15 cellular contexts compared by ENCODE assay signal in the genomic region with DNA sequence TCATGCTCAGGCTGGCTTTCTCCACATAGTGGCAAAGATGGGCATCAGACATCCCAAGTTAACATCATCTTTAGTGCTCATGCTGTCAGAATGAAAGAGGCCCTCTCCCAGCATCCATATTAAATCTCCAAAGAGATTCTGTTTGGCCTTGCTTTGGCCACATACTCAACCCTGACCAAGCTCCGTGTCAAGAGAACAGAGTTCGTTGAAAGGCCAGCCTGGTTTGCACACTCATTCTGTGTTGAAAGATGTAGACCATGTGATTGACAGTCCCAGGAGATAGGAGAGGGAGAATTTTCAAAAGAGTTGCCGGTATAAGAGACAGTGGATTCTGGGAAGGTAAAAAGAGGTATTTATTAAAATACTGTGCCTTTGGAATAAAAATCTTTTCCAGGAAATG. TPM values are rescaled to one million over a fixed set of nuclear protein-coding genes. Genes with fewer than 3 reads are reported as not detected.
A peak's percentile ranks its signal among the peaks of the same experiment; 100 is the strongest.
DNase-seq lines count a peak whose midpoint lies in the region; ATAC-seq, FAIRE-seq and TF ChIP-seq lines count a peak whose summit lies in the region.
"Had no signal": no experiment of that assay in that cellular context is flagged by ENCODE, and none has a peak within 500 bp of the region (broad histone marks: within the 10 kb centered on the region; RNA-seq: fewer than 3 reads in every experiment).

No MANE protein-coding gene starts in this region.

- H2AFZ ChIP-seq in PC-3 (ENCODE audit: low read length): no peak overlapping the region
- no peak overlapping the region for H2AFZ ChIP-seq in endothelial cell of umbilical vein (ENCODE audit: low read depth, low read length)

- H3K4me2 ChIP-seq in PC-3 (ENCODE audit: low read length) (peak overlapping the region; percentile 70), endothelial cell of umbilical vein (ENCODE audit: insufficient read depth, low read length) (no peak overlapping the region)

- no peak for ATAC-seq in PC-3
- ATAC-seq in GM21717 (IDR thresholded peaks at IDR 0.05; ENCODE audit: unreplicated experiment): no peak
- no peak for ATAC-seq in CD4-positive, alpha-beta T cell (ENCODE audit: poor library complexity)
- ATAC-seq: Right ventricle myocardium inferior had no signal

- H3K9me2 ChIP-seq in PC-3 (replicated peaks; ENCODE audit: low read length): no peaks in the 10 kb centered on the region

- no peak for FAIRE-seq in endothelial cell of umbilical vein (lab: Jason Lieb, UNC)
- FAIRE-seq: pancreas had no signal

- H3K27me3 ChIP-seq in PC-3 (ENCODE audit: low read length): no peaks in the 10 kb centered on the region
- H3K27me3 ChIP-seq in endothelial cell of umbilical vein (ENCODE audit: control insufficient read depth in 2 of 2, insufficient read depth in 2 of 2, low read length in 2 of 2): no peaks in the 10 kb centered on the region
- H3K27me3 ChIP-seq in MG63: no peaks in the 10 kb centered on the region
- H3K27me3 ChIP-seq in CD4-positive, alpha-beta T cell (ENCODE audit: control insufficient read depth, insufficient read depth, low read length): no peaks in the 10 kb centered on the region
- no peaks in the 10 kb centered on the region for H3K27me3 ChIP-seq in WERI-Rb-1 (ENCODE audit: insufficient read depth, low read depth, severe bottlenecking)
- H3K27me3 ChIP-seq: pancreas had no signal

- no peak overlapping the region for H3K4me3 Mint-ChIP-seq in CD4-positive, alpha-beta T cell
- H3K4me3 Mint-ChIP-seq: dendritic cell treated with granulocyte-macrophage colony-stimulating factor and Interleukin-4, amounts not matched to agents 40 ng/mL and 50 ng/mL, for 4 days had no signal

- peak overlapping the region; percentile 55 for H3K9ac ChIP-seq in PC-3 (ENCODE audit: low read length)
- H3K9ac ChIP-seq in endothelial cell of umbilical vein (replicated peaks; ENCODE audit: extremely low read depth, insufficient read depth, low read length): no peak overlapping the region

- H3K9me1 ChIP-seq in endothelial cell of umbilical vein (replicated peaks; ENCODE audit: control insufficient read depth, extremely low read depth, insufficient read depth, low read length): no peaks in the 10 kb centered on the region

- no peaks in the 10 kb centered on the region for H3K9me3 Mint-ChIP-seq in CD4-positive, alpha-beta T cell
- H3K9me3 Mint-ChIP-seq: dendritic cell treated with granulocyte-macrophage colony-stimulating factor and Interleukin-4, amounts not matched to agents 40 ng/mL and 50 ng/mL, for 4 days had no signal

- H4K20me1 ChIP-seq in PC-3 (ENCODE audit: low read length) (no peaks in the 10 kb centered on the region), endothelial cell of umbilical vein (replicated peaks; ENCODE audit: control insufficient read depth, extremely low read depth, insufficient read depth, low read length) (no peaks in the 10 kb centered on the region)

- intact Hi-C loops in PC-3 (cut with micrococcal nuclease): loop anchor here (1.0 kb wide), 4 partner anchors 17 to 86 kb away; no protein-coding TSS in a partner anchor
- intact Hi-C loops in endothelial cell of umbilical vein (cut with micrococcal nuclease): no loop called here
- intact Hi-C loops in CD4-positive, alpha-beta T cell (cut with DNase I, micrococcal nuclease): no loop called here

- no peaks in the 10 kb centered on the region for H3K36me3 Mint-ChIP-seq in CD4-positive, alpha-beta T cell (ENCODE audit: low read depth)

- TF ChIP-seq POLR2A in endothelial cell of umbilical vein (IDR thresholded peaks at IDR 0.05; ENCODE audit: low read depth, low read length): no peak

- H3K27me3 Mint-ChIP-seq in CD4-positive, alpha-beta T cell: peaks cover 20% of the 10 kb centered on the region

- H3K4me1 ChIP-seq in PC-3 (ENCODE audit: insufficient read depth, low read length) (peaks cover 73% of the 10 kb centered on the region), endothelial cell of umbilical vein (ENCODE audit: control insufficient read depth, extremely low read depth, insufficient read depth, low read length) (peaks cover 50% of the 10 kb centered on the region)

- dilution Hi-C loops in endothelial cell of umbilical vein (cut with MboI; ENCODE audit: extremely low pct_ligation_motif_present, low sequenced_read_pairs): no loop called here

- H3K4me1 Mint-ChIP-seq in CD4-positive, alpha-beta T cell (ENCODE audit: low read depth): no peaks in the 10 kb centered on the region

- BruUV-seq in PC-3 (replicated peaks; lab: Mats Ljungman, UMichigan) (no TSS peak), endothelial cell of umbilical vein (replicated peaks; lab: Mats Ljungman, UMichigan) (no TSS peak)

- POLR2A ChIA-PET in PC-3 (lab: Charles Lee; ENCODE audit: unreplicated experiment) (interaction anchor here (0.6 kb wide), 1 partner anchor 89 kb away, joined by 3 read pairs; no protein-coding TSS in a partner anchor), endothelial cell of umbilical vein (lab: Charles Lee) (no interaction called here)
- POLR2A ChIA-PET in CD4-positive, alpha-beta T cell (lab: Charles Lee): no interaction called here

- peaks cover 27% of the 10 kb centered on the region for H3K36me3 ChIP-seq in PC-3 (ENCODE audit: low read depth, low read length)
- H3K36me3 ChIP-seq in endothelial cell of umbilical vein (ENCODE audit: control insufficient read depth in 2 of 2, extremely low read depth in 1 of 2, insufficient read depth in 2 of 2, low read length in 2 of 2): peaks cover 0 to 3% of the 10 kb centered on the region in 2 experiments
- H3K36me3 ChIP-seq in MG63: peaks cover 26% of the 10 kb centered on the region
- no peaks in the 10 kb centered on the region for H3K36me3 ChIP-seq in WERI-Rb-1
- H3K36me3 ChIP-seq: pancreas had no signal

- CTCF ChIA-PET in PC-3 (lab: Charles Lee) (no interaction called here), endothelial cell of umbilical vein (lab: Charles Lee) (interaction anchor here (1.3 kb wide), 1 partner anchor 95 kb away, joined by 5 read pairs; no protein-coding TSS in a partner anchor)
- CTCF ChIA-PET in CD4-positive, alpha-beta T cell (lab: Charles Lee): no interaction called here

- TF ChIP-seq CTCF in PC-3 (conservative IDR thresholded peaks at IDR 0.05; ENCODE audit: low read depth, low read length) (no peak), endothelial cell of umbilical vein (IDR thresholded peaks at IDR 0.05; ENCODE audit: extremely low read depth in 1 of 2, insufficient read depth in 1 of 2, low read depth in 1 of 2, low read length in 2 of 2) (no peak), WERI-Rb-1 (IDR thresholded peaks at IDR 0.05; ENCODE audit: low read depth, low read length) (no peak)
- TF ChIP-seq CTCF in CD4-positive, alpha-beta T cell (IDR thresholded peaks at IDR 0.05): no peak

- H3K9me3 ChIP-seq in PC-3 (ENCODE audit: low read length) (no peaks in the 10 kb centered on the region), endothelial cell of umbilical vein (replicated peaks; ENCODE audit: control insufficient read depth, insufficient read depth, low read length) (no peaks in the 10 kb centered on the region), MG63 (no peaks in the 10 kb centered on the region), WERI-Rb-1 (ENCODE audit: severe bottlenecking) (no peaks in the 10 kb centered on the region)
- no peaks in the 10 kb centered on the region for H3K9me3 ChIP-seq in CD4-positive, alpha-beta T cell (ENCODE audit: control insufficient read depth, low read length)
- H3K9me3 ChIP-seq: pancreas had no signal

- DNase-seq in Daoy (ENCODE audit: low read depth): peak; percentile 58
- peak; percentile 69 for DNase-seq in PC-3
- DNase-seq in endothelial cell of umbilical vein (ENCODE audit: low read depth, low spot score): no peak
- DNase-seq in myocyte (ENCODE audit: low read depth): peak; percentile 60
- DNase-seq in MG63: no peak
- DNase-seq in CD4-positive, alpha-beta T cell: no peak
- DNase-seq in WERI-Rb-1: no peak
- DNase-seq: activated effector memory CD4-positive, alpha-beta T cell treated with Interleukin-2 at 50 U/mL for 16 hours; DMS 273 treated with DMSO at 0.1 percent for 48 hours; MV-4-11; NCI-H748 treated with DMSO at 0.1 percent for 48 hours; pancreas had no signal

- H3F3A ChIP-seq in PC-3 (ENCODE audit: low read length, unreplicated experiment): peaks cover 29% of the 10 kb centered on the region

- no peak overlapping the region for H3K27ac Mint-ChIP-seq in CD4-positive, alpha-beta T cell
- H3K27ac Mint-ChIP-seq: dendritic cell treated with granulocyte-macrophage colony-stimulating factor and Interleukin-4, amounts not matched to agents 40 ng/mL and 50 ng/mL, for 4 days had no signal

- H3K79me2 ChIP-seq in PC-3 (ENCODE audit: low read length) (peaks cover 88% of the 10 kb centered on the region), endothelial cell of umbilical vein (ENCODE audit: control insufficient read depth, insufficient read depth, low read length) (peaks cover 38% of the 10 kb centered on the region)

- H3K27ac ChIP-seq in PC-3 (ENCODE audit: low read length) (peak overlapping the region; percentile 89), endothelial cell of umbilical vein (ENCODE audit: insufficient read depth, low read depth, low read length) (peak overlapping the region; percentile 58), WERI-Rb-1 (no peak overlapping the region)
- no peak overlapping the region for H3K27ac ChIP-seq in CD4-positive, alpha-beta T cell (ENCODE audit: low read depth, low read length)

- H3K4me3 ChIP-seq in PC-3 (ENCODE audit: low read length): peak overlapping the region; percentile 29; the same call in 1 of the 2 replicates
- H3K4me3 ChIP-seq in endothelial cell of umbilical vein (replicated peaks in 1 of 3; ENCODE audit: insufficient read depth in 1 of 3, low read depth in 1 of 3, low read length in 3 of 3): no peak overlapping the region
- no peak overlapping the region for H3K4me3 ChIP-seq in MG63
- H3K4me3 ChIP-seq in WERI-Rb-1 (ENCODE audit: low read depth, low read length): no peak overlapping the region
- H3K4me3 ChIP-seq: pancreas had no signal

TF ChIP-seq in endothelial cell of umbilical vein, 7 proteins besides CTCF, POLR2A, EP300 and RAD21 (continues in another document):
- no peak for TF ChIP-seq EZH2 (IDR thresholded peaks at IDR 0.05; ENCODE audit: borderline replicate concordance, low read depth, low read length, severe bottlenecking)

RNA-seq across cellular contexts. Expression of gene MET, which starts 19.7 kb away (rescaled TPM):
- 191 and 209 TPM in 2 replicates for total RNA-seq in Daoy (2014; rRNA removed; shearing (Covaris generic))
- total RNA-seq in PC-3 (2014; rRNA removed) (109 and 118 TPM in 2 replicates), endothelial cell of umbilical vein (44.5 and 52.0 TPM in 2 replicates), myocyte (35.3 and 36.8 TPM in 2 replicates)
- polyA plus RNA-seq in endothelial cell of umbilical vein: 17.3 and 21.1 TPM in 2 replicates
- polyA plus RNA-seq in endothelial cell of umbilical vein (2011; cell fraction: cytosol; rRNA removed): 14.8 and 15.4 TPM in 2 replicates
- polyA plus RNA-seq in endothelial cell of umbilical vein (2011; cell fraction: nucleus; rRNA removed): 22.6 and 27.7 TPM in 2 replicates
- polyA plus RNA-seq in endothelial cell of umbilical vein (2012): 25.9 and 41.7 TPM in 2 replicates
- polyA minus RNA-seq in endothelial cell of umbilical vein: 124 and 136 TPM in 2 replicates
- polyA minus RNA-seq in endothelial cell of umbilical vein (2011; cell fraction: cytosol; rRNA and poly(A)+ RNA removed): 60.3 TPM
- polyA minus RNA-seq in endothelial cell of umbilical vein (2011; cell fraction: nucleus; rRNA and poly(A)+ RNA removed): 95.6 and 142 TPM in 2 replicates
- 20.7 TPM for polyA plus RNA-seq in myocyte (2012)
- total RNA-seq in MG63 (2014; rRNA removed; shearing (Covaris generic); ENCODE audit: low replicate concordance): 46.7 and 49.4 TPM in 2 replicates
- under 1 TPM in 1 of 2 experiments, not detected in 1; 0.14 TPM for total RNA-seq in CD4-positive, alpha-beta T cell

Comparison
In these comparisons a context has a peak if more than half of its experiments do, and no peak if none do; other contexts are left out.
1. DNase-seq: peak in Daoy (single experiment), PC-3 (single experiment) and myocyte (single experiment); none in endothelial cell of umbilical vein (single experiment), MG63 (single experiment), CD4-positive, alpha-beta T cell (0 of 10) and WERI-Rb-1 (single experiment).
2. H3K27ac ChIP-seq: peak in PC-3 (single experiment) and endothelial cell of umbilical vein (single experiment); none in CD4-positive, alpha-beta T cell (single experiment) and WERI-Rb-1 (single experiment).
3. RNA of gene MET, which starts 19.7 kb away (total RNA-seq): 191 to 209 TPM in Daoy, 109 to 118 TPM in PC-3, 46.7 to 49.4 TPM in MG63, 44.5 to 52.0 TPM in endothelial cell of umbilical vein and 35.3 to 36.8 TPM in myocyte; 0.14 TPM in CD4-positive, alpha-beta T cell; every median in the first group is over 10 times any median in the second.